In the genomic region with DNA sequence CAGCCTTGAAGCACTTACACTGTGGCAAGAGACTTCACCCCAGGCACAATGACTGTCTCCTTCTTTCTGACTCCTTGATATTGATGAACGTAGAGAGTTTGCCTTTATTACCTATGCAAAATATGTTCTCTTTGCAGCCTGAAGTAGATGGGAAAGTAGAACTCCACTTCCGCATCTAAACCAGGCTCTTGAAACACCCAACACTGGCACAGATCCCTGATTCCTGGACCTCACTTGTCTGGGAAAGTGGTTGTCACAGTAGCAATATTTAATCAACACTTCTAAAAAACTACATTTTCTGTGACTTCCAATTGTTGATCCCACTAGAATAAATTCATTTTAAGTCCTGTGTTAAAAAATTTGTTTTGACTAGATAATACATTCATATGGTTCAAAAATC, we compare ENCODE assay signal across 16 cellular contexts.
"Had no signal": no experiment of that assay in that cellular context is flagged by ENCODE, and none has a peak within 500 bp of the region (broad histone marks: within the 10 kb centered on the region; RNA-seq: fewer than 3 reads in every experiment).

No MANE protein-coding gene starts in this region.

- H3K4me1 ChIP-seq: foreskin keratinocyte, parathyroid adenoma, psoas muscle, right lobe of liver, uterus had no signal

- H3K9me3 Mint-ChIP-seq: dendritic cell treated with granulocyte-macrophage colony-stimulating factor and Interleukin-4, amounts not matched to agents 40 ng/mL and 50 ng/mL, for 4 days; immature natural killer cell; naive thymus-derived CD4-positive, alpha-beta T cell; nephron progenitor cell; stimulated activated memory B cell treated with anti-CD40 and anti-IgM and Interleukin-4, amounts not matched to agents 10 μg/mL and 1 μg/mL and 100 μg/mL, for 72 hours; stimulated activated naive CD8-positive, alpha-beta T cell treated with anti-CD3 and anti-CD28 coated beads, Interleukin-15, Interleukin-2, amounts not matched to agents 100 ng/mL and 50 ng/mL, for 24 hours; type B pancreatic cell had no signal

- ATAC-seq: foreskin keratinocyte; left cardiac atrium; left ventricle myocardium superior; naive thymus-derived CD4-positive, alpha-beta T cell; stimulated activated memory B cell treated with anti-CD40 and anti-IgM and Interleukin-4, amounts not matched to agents 10 μg/mL and 1 μg/mL and 100 μg/mL, for 72 hours had no signal

- H3K27ac Mint-ChIP-seq: dendritic cell treated with granulocyte-macrophage colony-stimulating factor and Interleukin-4, amounts not matched to agents 40 ng/mL and 50 ng/mL, for 4 days; immature natural killer cell; nephron progenitor cell; stimulated activated memory B cell treated with anti-CD40 and anti-IgM and Interleukin-4, amounts not matched to agents 10 μg/mL and 1 μg/mL and 100 μg/mL, for 72 hours; stimulated activated naive CD8-positive, alpha-beta T cell treated with anti-CD3 and anti-CD28 coated beads, Interleukin-15, Interleukin-2, amounts not matched to agents 100 ng/mL and 50 ng/mL, for 24 hours; type B pancreatic cell had no signal

- H3K36me3 ChIP-seq: right lobe of liver, uterus had no signal

- H3K27me3 Mint-ChIP-seq: dendritic cell treated with granulocyte-macrophage colony-stimulating factor and Interleukin-4, amounts not matched to agents 40 ng/mL and 50 ng/mL, for 4 days; naive thymus-derived CD4-positive, alpha-beta T cell; stimulated activated memory B cell treated with anti-CD40 and anti-IgM and Interleukin-4, amounts not matched to agents 10 μg/mL and 1 μg/mL and 100 μg/mL, for 72 hours; stimulated activated naive CD8-positive, alpha-beta T cell treated with anti-CD3 and anti-CD28 coated beads, Interleukin-15, Interleukin-2, amounts not matched to agents 100 ng/mL and 50 ng/mL, for 24 hours; type B pancreatic cell had no signal

- H3K9me3 ChIP-seq: psoas muscle, right lobe of liver, uterus had no signal

- DNase-seq: foreskin keratinocyte; immature natural killer cell; left cardiac atrium; left ventricle myocardium superior; naive thymus-derived CD4-positive, alpha-beta T cell; nephron progenitor cell; psoas muscle; retina; right lobe of liver; stimulated activated CD4-positive, alpha-beta T cell treated with anti-CD3 and anti-CD28 coated beads, Interleukin-4, amount 100 ng/mL, for 24 hours; uterus had no signal

- H3K4me1 Mint-ChIP-seq: immature natural killer cell; nephron progenitor cell; stimulated activated memory B cell treated with anti-CD40 and anti-IgM and Interleukin-4, amounts not matched to agents 10 μg/mL and 1 μg/mL and 100 μg/mL, for 72 hours had no signal

- H3K36me3 Mint-ChIP-seq: immature natural killer cell had no signal

- H3K4me3 ChIP-seq: psoas muscle, right lobe of liver, uterus had no signal

- H3K4me3 Mint-ChIP-seq: dendritic cell treated with granulocyte-macrophage colony-stimulating factor and Interleukin-4, amounts not matched to agents 40 ng/mL and 50 ng/mL, for 4 days; immature natural killer cell; naive thymus-derived CD4-positive, alpha-beta T cell; nephron progenitor cell; stimulated activated memory B cell treated with anti-CD40 and anti-IgM and Interleukin-4, amounts not matched to agents 10 μg/mL and 1 μg/mL and 100 μg/mL, for 72 hours; stimulated activated naive CD8-positive, alpha-beta T cell treated with anti-CD3 and anti-CD28 coated beads, Interleukin-15, Interleukin-2, amounts not matched to agents 100 ng/mL and 50 ng/mL, for 24 hours; type B pancreatic cell had no signal

- H3K27me3 ChIP-seq: foreskin keratinocyte, right lobe of liver, uterus had no signal

- H3K27ac ChIP-seq: foreskin keratinocyte, parathyroid adenoma, psoas muscle, right lobe of liver, uterus had no signal
